Comparison of ENCODE assay signal across 16 cellular contexts in the genomic region with DNA sequence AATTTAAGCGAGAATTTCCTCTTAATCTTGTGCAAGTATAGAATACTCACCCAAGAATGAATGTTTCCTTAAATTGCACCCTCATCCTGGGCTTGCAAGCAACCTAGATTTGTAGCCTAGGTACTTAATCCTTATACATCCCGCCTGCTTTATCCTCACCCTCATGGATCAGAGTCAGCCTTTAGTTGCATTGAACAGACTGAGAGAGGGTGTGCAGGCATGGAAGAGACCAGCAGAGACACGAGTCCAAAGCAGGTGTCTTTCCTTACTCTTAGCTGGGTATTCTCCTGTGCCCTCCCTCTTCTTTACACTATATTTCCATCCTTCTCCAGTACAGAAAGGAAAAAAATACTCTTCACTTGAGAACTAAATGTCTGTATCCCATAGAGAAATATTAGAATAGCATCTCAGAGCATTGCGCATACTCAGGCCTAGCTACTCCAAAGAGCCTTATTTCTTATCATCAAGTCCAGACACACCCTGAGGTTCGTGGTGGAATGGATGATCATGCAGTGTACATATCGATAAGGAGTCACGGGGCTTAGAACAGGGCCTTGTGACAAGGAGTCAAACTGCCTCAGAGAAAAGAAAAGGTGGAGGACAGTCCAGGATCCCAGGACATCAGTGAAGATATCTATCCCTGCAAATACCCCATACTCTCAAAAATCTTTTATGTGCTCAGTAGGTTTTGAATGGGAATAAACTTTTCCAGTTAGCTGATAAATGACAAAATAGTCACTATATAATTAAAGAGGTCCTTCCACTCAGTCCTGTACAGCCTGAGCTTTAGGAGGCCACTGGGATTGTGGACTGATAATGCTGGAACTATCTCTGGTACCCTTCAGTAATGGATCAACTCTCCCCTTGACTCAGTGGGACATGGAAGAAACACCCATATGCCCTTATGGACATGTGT.
DNase-seq lines count a peak whose midpoint lies in the region; ATAC-seq, FAIRE-seq and TF ChIP-seq lines count a peak whose summit lies in the region.
"Had no signal": no experiment of that assay in that cellular context is flagged by ENCODE, and none has a peak within 500 bp of the region (broad histone marks: within the 10 kb centered on the region; RNA-seq: fewer than 3 reads in every experiment).

No MANE protein-coding gene starts in this region.

- peak; percentile 98 for DNase-seq in CMK (ENCODE audit: low read depth)
- DNase-seq in UCSD-AML1 (lab: John Stamatoyannopoulos, UW; ENCODE audit: unreplicated experiment): peak; percentile 9
- peak; percentile 91 to 99 (median 93) for DNase-seq in K562 (ENCODE audit: extremely low read depth in 1 of 4, low spot score in 3 of 4)
- peak; percentile 55 for DNase-seq in inferior parietal cortex (ENCODE audit: extremely low spot score)
- DNase-seq in MG63: no peak
- no peak for DNase-seq in activated naive CD8-positive, alpha-beta T cell treated with anti-CD3 and anti-CD28 coated beads for 36 hours
- no peak for DNase-seq in SIG-M5 treated with dmso at 0.1 percent for 504 hours (lab: John Stamatoyannopoulos, UW; ENCODE audit: unreplicated experiment)
- no peak for DNase-seq in endothelial cell (ENCODE audit: low spot score)
- DNase-seq: C1 segment of cervical spinal cord; Caco-2; CD4-positive, alpha-beta memory T cell; GF-D8 had no signal

- H3K4me1 Mint-ChIP-seq in activated naive CD8-positive, alpha-beta T cell treated with anti-CD3 and anti-CD28 coated beads for 36 hours: peaks cover 6% of the 10 kb centered on the region
- no peaks in the 10 kb centered on the region for H3K4me1 Mint-ChIP-seq in endothelial cell (ENCODE audit: unreplicated experiment)
- H3K4me1 Mint-ChIP-seq: CD4-positive, alpha-beta memory T cell had no signal

- no peaks in the 10 kb centered on the region for H4K20me1 ChIP-seq in K562 (replicated peaks; ENCODE audit: control insufficient read depth, insufficient read depth, low read length)

- H3K9ac ChIP-seq in K562 (ENCODE audit: insufficient read depth in 1 of 2, low read depth in 2 of 2, low read length in 2 of 2): peak overlapping the region in 1 of 2 experiments; percentile 75; a peak in 3 of 4 replicates

- H3K9me3 ChIP-seq in K562 (replicated peaks; ENCODE audit: control insufficient read depth, insufficient read depth, low read depth, low read length) (peaks cover 15% of the 10 kb centered on the region), MG63 (no peaks in the 10 kb centered on the region)
- H3K9me3 ChIP-seq: Caco-2, HAP-1 had no signal

- TF ChIP-seq CTCF in K562 (IDR thresholded peaks at IDR 0.05 in 2 of 3, conservative IDR thresholded peaks at IDR 0.05 in 1 of 3; ENCODE audit: insufficient read depth in 2 of 3, low read depth in 1 of 3, low read length in 3 of 3): no peak
- no peak for TF ChIP-seq CTCF in endothelial cell (IDR thresholded peaks at IDR 0.05; ENCODE audit: unreplicated experiment)

- H3K27ac Mint-ChIP-seq in activated naive CD8-positive, alpha-beta T cell treated with anti-CD3 and anti-CD28 coated beads for 36 hours: no peak overlapping the region
- H3K27ac Mint-ChIP-seq in endothelial cell (ENCODE audit: unreplicated experiment): no peak overlapping the region
- H3K27ac Mint-ChIP-seq: B cell; CD4-positive, alpha-beta memory T cell had no signal

- FAIRE-seq in K562 (lab: Jason Lieb, UNC): peak; percentile 95
- FAIRE-seq: A204.1, H1 had no signal

- POLR2A ChIA-PET in K562 (lab: Yijun Ruan, JAX): interaction anchor here (0.6 to 0.9 kb wide), 5 partner anchors 11 to 477 kb away, joined by 3 read pairs; no protein-coding TSS in a partner anchor

- H3K36me3 ChIP-seq in K562 (ENCODE audit: control insufficient read depth, insufficient read depth, low read length) (peaks cover 13% of the 10 kb centered on the region), MG63 (no peaks in the 10 kb centered on the region)
- H3K36me3 ChIP-seq: HAP-1 had no signal

- TF ChIP-seq POLR2A in K562 (conservative IDR thresholded peaks at IDR 0.05): 0 out of 2 replicates have a peak, but pooled peaks have one; percentile 45

- H3K4me1 ChIP-seq in K562 (replicated peaks in 1 of 2; ENCODE audit: control insufficient read depth in 2 of 2, insufficient read depth in 2 of 2, low read length in 2 of 2): peaks cover 22 to 87% of the 10 kb centered on the region in 2 experiments
- H3K4me1 ChIP-seq: HAP-1 had no signal

- peak in 1 of 2 experiments; percentile 43; a peak in 3 of 4 replicates for TF ChIP-seq RAD21 in K562 (CRISPR knock-in tag; conservative IDR thresholded peaks at IDR 0.05 in 1 of 2, IDR thresholded peaks at IDR 0.05 in 1 of 2)

- intact Hi-C loops in K562 (cut with micrococcal nuclease): loop anchor here (5.0 kb wide), 1 partner anchor 165 kb away; no protein-coding TSS in a partner anchor

- H3K4me2 ChIP-seq in K562 (ENCODE audit: insufficient read depth, low read length): peak overlapping the region; percentile 71

- no peaks in the 10 kb centered on the region for H3K27me3 Mint-ChIP-seq in activated naive CD8-positive, alpha-beta T cell treated with anti-CD3 and anti-CD28 coated beads for 36 hours
- no peaks in the 10 kb centered on the region for H3K27me3 Mint-ChIP-seq in endothelial cell (ENCODE audit: unreplicated experiment)
- H3K27me3 Mint-ChIP-seq: B cell; CD4-positive, alpha-beta memory T cell had no signal

- 12% methylated on average over 7 of the region's 7 CpGs for WGBS in K562 (ENCODE audit: insufficient coverage, low coverage, missing lambda C conversion rate)

- CTCF ChIA-PET in K562 (lab: Yijun Ruan, JAX; ENCODE audit: low intra/inter-chr PET ratio): no interaction called here

- no peaks in the 10 kb centered on the region for H3K27me3 ChIP-seq in K562 (ENCODE audit: control insufficient read depth in 2 of 2, insufficient read depth in 2 of 2, low read length in 2 of 2)
- H3K27me3 ChIP-seq in MG63: no peaks in the 10 kb centered on the region

- no peaks in the 10 kb centered on the region for H3K9me1 ChIP-seq in K562 (ENCODE audit: control insufficient read depth, insufficient read depth, low read length)

- peak; percentile 91 for ATAC-seq in K562

- TF ChIP-seq EP300 in K562 (IDR thresholded peaks at IDR 0.05; ENCODE audit: low read length): peak; percentile 100

- H3K27ac ChIP-seq in K562 (ENCODE audit: extremely low read depth, low read depth, low read length): peak overlapping the region; percentile 98

- H3K36me3 Mint-ChIP-seq in activated naive CD8-positive, alpha-beta T cell treated with anti-CD3 and anti-CD28 coated beads for 36 hours: peaks cover 2% of the 10 kb centered on the region
- no peaks in the 10 kb centered on the region for H3K36me3 Mint-ChIP-seq in endothelial cell (ENCODE audit: low read depth, unreplicated experiment)
- H3K36me3 Mint-ChIP-seq: CD4-positive, alpha-beta memory T cell had no signal

- no peak overlapping the region for H3K4me3 ChIP-seq in K562
- no peak overlapping the region for H3K4me3 ChIP-seq in MG63
- H3K4me3 ChIP-seq: HAP-1 had no signal

- H3K4me3 Mint-ChIP-seq in activated naive CD8-positive, alpha-beta T cell treated with anti-CD3 and anti-CD28 coated beads for 36 hours: no peak overlapping the region
- no peak overlapping the region for H3K4me3 Mint-ChIP-seq in endothelial cell (ENCODE audit: unreplicated experiment)
- H3K4me3 Mint-ChIP-seq: B cell; CD4-positive, alpha-beta memory T cell had no signal

- TSS peak; percentile 95 for BruUV-seq in K562 (replicated peaks; lab: Mats Ljungman, UMichigan)

- H3K9me3 Mint-ChIP-seq in activated naive CD8-positive, alpha-beta T cell treated with anti-CD3 and anti-CD28 coated beads for 36 hours: no peaks in the 10 kb centered on the region
- H3K9me3 Mint-ChIP-seq in endothelial cell (ENCODE audit: unreplicated experiment): no peaks in the 10 kb centered on the region

- H2AFZ ChIP-seq in K562 (ENCODE audit: low read depth, low read length): peak overlapping the region; percentile 48

- no peaks in the 10 kb centered on the region for H3K79me2 ChIP-seq in K562 (ENCODE audit: control insufficient read depth, insufficient read depth, low read length)

- in situ Hi-C loops in K562 (cut with MboI): no loop called here

TF ChIP-seq in K562, 482 proteins besides CTCF, POLR2A, EP300 and RAD21 (continues in another document):
- TF ChIP-seq ARNT (IDR thresholded peaks at IDR 0.05) (peak; percentile 74 to 89; a peak in 3 of 4 replicates), CHD4 (IDR thresholded peaks at IDR 0.05; ENCODE audit: insufficient read depth, insufficient replicate concordance, low read depth, low read length, poor library complexity, severe bottlenecking) (no peak), PHB (CRISPR knock-in tag; IDR thresholded peaks at IDR 0.05) (no peak), BHLHE40 (IDR thresholded peaks at IDR 0.05; ENCODE audit: low read length) (peak; percentile 93), ZNF24 (IDR thresholded peaks at IDR 0.05) (no peak; the same call in 1 of the 2 replicates), GABPB1 (CRISPR knock-in tag; IDR thresholded peaks at IDR 0.05) (no peak), ZNF696 (CRISPR knock-in tag; conservative IDR thresholded peaks at IDR 0.05) (no peak), TAL1 (IDR thresholded peaks at IDR 0.05) (peak; percentile 99), RCOR1 (IDR thresholded peaks at IDR 0.05; ENCODE audit: borderline replicate concordance in 1 of 2, low read depth in 2 of 2, low read length in 2 of 2) (peak; percentile 78 to 95; a peak in 3 of 4 replicates), ERF (CRISPR knock-in tag; IDR thresholded peaks at IDR 0.05) (no peak), CTBP1 (IDR thresholded peaks at IDR 0.05; ENCODE audit: borderline replicate concordance) (peak; percentile 84; the same call in 1 of the 2 replicates), ELF4 (CRISPR knock-in tag; IDR thresholded peaks at IDR 0.05) (peak; percentile 22; the same call in 1 of the 2 replicates), STAT5A (IDR thresholded peaks at IDR 0.05; ENCODE audit: borderline replicate concordance, low read length) (peak; percentile 97), SRSF9 (IDR thresholded peaks at IDR 0.05; ENCODE audit: borderline replicate concordance, low read depth, low read length) (no peak), NFXL1 (CRISPR knock-in tag; IDR thresholded peaks at IDR 0.05) (no peak), PHF8 (IDR thresholded peaks at IDR 0.05; ENCODE audit: borderline replicate concordance, low read length) (no peak), FOXK2 (conservative IDR thresholded peaks at IDR 0.05 in 1 of 2, IDR thresholded peaks at IDR 0.05 in 1 of 2; ENCODE audit: low read depth in 2 of 2) (peak; percentile 80 to 86), HIVEP1 (CRISPR knock-in tag; IDR thresholded peaks at IDR 0.05) (no peak)
- TF ChIP-seq, protein P1, sequence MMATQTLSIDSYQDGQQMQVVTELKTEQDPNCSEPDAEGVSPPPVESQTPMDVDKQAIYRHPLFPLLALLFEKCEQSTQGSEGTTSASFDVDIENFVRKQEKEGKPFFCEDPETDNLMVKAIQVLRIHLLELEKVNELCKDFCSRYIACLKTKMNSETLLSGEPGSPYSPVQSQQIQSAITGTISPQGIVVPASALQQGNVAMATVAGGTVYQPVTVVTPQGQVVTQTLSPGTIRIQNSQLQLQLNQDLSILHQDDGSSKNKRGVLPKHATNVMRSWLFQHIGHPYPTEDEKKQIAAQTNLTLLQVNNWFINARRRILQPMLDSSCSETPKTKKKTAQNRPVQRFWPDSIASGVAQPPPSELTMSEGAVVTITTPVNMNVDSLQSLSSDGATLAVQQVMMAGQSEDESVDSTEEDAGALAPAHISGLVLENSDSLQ (IDR thresholded peaks at IDR 0.05): peak; percentile 70

Comparison
In these comparisons a context has a peak if more than half of its experiments do, and no peak if none do; other contexts are left out.
1. DNase-seq: peak in CMK (single experiment), UCSD-AML1 (single experiment), K562 (4 of 4) and inferior parietal cortex (single experiment); none in MG63 (single experiment), activated naive CD8-positive, alpha-beta T cell treated with anti-CD3 and anti-CD28 coated beads for 36 hours (single experiment), SIG-M5 treated with dmso at 0.1 percent for 504 hours (single experiment) and endothelial cell (single experiment).